Comparison of ENCODE assay signal across 8 cellular contexts in the genomic region with DNA sequence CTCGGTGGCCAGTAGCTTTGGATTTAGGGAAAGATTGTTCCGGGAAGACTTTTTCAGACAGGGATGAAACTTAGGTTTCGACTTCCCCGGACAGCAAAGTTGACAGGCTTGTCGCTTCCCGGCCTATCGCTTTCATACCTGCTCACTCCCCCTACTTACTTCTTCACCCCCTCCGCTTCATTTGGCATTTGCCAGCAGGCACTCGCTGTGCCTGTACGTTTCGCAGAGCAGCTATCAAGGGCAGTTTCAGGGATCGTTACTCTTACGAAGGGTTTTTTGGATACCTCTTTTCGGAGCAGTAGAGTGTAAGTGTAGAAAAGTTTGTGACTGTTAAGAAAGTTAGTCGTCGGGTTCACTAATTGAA. TPM values are rescaled to one million over a fixed set of nuclear protein-coding genes. Genes with fewer than 3 reads are reported as not detected.
DNase-seq lines count a peak whose midpoint lies in the region; ATAC-seq, FAIRE-seq and TF ChIP-seq lines count a peak whose summit lies in the region.

No MANE protein-coding gene starts in this region.

- FAIRE-seq in bronchial epithelial cell (lab: Jason Lieb, UNC) = peak; percentile 58
- no peak for FAIRE-seq in HepG2 (lab: Jason Lieb, UNC)

- ATAC-seq in GM21423 (IDR thresholded peaks at IDR 0.05; ENCODE audit: unreplicated experiment) = peak; percentile 15
- peak; percentile 37 for ATAC-seq in HepG2
- ATAC-seq in HG02678 (IDR thresholded peaks at IDR 0.05; ENCODE audit: unreplicated experiment) = no peak

- no peaks in the 10 kb centered on the region for H3K9me3 ChIP-seq in A673 (ENCODE audit: low read depth, low read length, poor library complexity, severe bottlenecking)
- H3K9me3 ChIP-seq in SK-N-MC (ENCODE audit: low read depth, low read length) = no peaks in the 10 kb centered on the region
- 0 out of 2 replicates have a peak, but pooled peaks cover 4% of the 10 kb centered on the region for H3K9me3 ChIP-seq in HepG2 (ENCODE audit: low read length)
- H3K9me3 ChIP-seq in testis = no peaks in the 10 kb centered on the region

- TF ChIP-seq RAD21 in HepG2 (CRISPR knock-in tag; IDR thresholded peaks at IDR 0.05) = no peak

- TF ChIP-seq POLR2A in HepG2 (IDR thresholded peaks at IDR 0.05; ENCODE audit: insufficient read depth in 1 of 2, low read depth in 2 of 2, low read length in 2 of 2) = no peak
- TF ChIP-seq POLR2A in testis (IDR thresholded peaks at IDR 0.05) = no peak

- in situ Hi-C loops in HepG2 (cut with HindIII; ENCODE audit: extremely low pct_ligation_motif_present, low pct_unique_long_range_greater_than_20kb) = no loop called here

- CTCF ChIA-PET in A673 (lab: Charles Lee) = interaction anchor here (0.8 to 1.4 kb wide), 2 partner anchors 59 to 765 kb away, joined by 3 to 5 read pairs; partner anchors contain the start of gene CCDC181
- CTCF ChIA-PET in HepG2 (lab: Yijun Ruan, JAX; ENCODE audit: low intra/inter-chr PET ratio, low total read pairs) = no interaction called here

- H3K27ac ChIP-seq in A673 (ENCODE audit: low read depth, low read length, poor library complexity, severe bottlenecking) = peak overlapping the region; percentile 96
- H3K27ac ChIP-seq in SK-N-MC = peak overlapping the region; percentile 97
- peak overlapping the region; percentile 79 for H3K27ac ChIP-seq in HepG2 (ENCODE audit: extremely low read length, insufficient read depth, low read length)
- peak overlapping the region; percentile 76 to 84 for H3K27ac ChIP-seq in testis

- H3K9ac ChIP-seq in SK-N-MC (ENCODE audit: insufficient read length) (peak overlapping the region; percentile 87), HepG2 (ENCODE audit: insufficient read depth, low read depth, low read length) (peak overlapping the region; percentile 79)

- POLR2A ChIA-PET in A673 (lab: Charles Lee; ENCODE audit: low non-redundant PET) (no interaction called here), HepG2 (lab: Yijun Ruan, JAX) (interaction anchor here (1.0 to 1.7 kb wide), 3 partner anchors 118 to 1014 kb away, joined by 3 to 13 read pairs (median 4); partner anchors contain the start of gene SLC19A2)

- WGBS in HepG2 (ENCODE audit: low lambda C conversion rate) = 1% methylated on average over 16 of the region's 16 CpGs
- WGBS in testis, 2 donors = 0 to 1% methylated on average over 16 of the region's 16 CpGs

- H3K4me2 ChIP-seq in HepG2 (ENCODE audit: low read depth, low read length) = peak overlapping the region; percentile 73

- H3K4me1 ChIP-seq in A673 (ENCODE audit: insufficient read depth, low read length, poor library complexity, severe bottlenecking) = peaks cover 15% of the 10 kb centered on the region
- peaks cover 27% of the 10 kb centered on the region for H3K4me1 ChIP-seq in HepG2 (ENCODE audit: insufficient read depth, low read length)
- H3K4me1 ChIP-seq in testis = peaks cover 15% of the 10 kb centered on the region

- intact Hi-C loops in A673 (cut with micrococcal nuclease; ENCODE audit: unreplicated experiment) (no loop called here), HepG2 (cut with micrococcal nuclease; ENCODE audit: unreplicated experiment) (loop anchor here (1.0 kb wide), 1 partner anchor 765 kb away; no protein-coding TSS in a partner anchor), testis (cut with DNase I; ENCODE audit: low total_unique reads) (no loop called here)

- no peaks in the 10 kb centered on the region for H4K20me1 ChIP-seq in HepG2 (ENCODE audit: insufficient read depth, low read length)

- no peak for TF ChIP-seq CTCF in A673 (conservative IDR thresholded peaks at IDR 0.05; ENCODE audit: low read depth, low read length)
- TF ChIP-seq CTCF in bronchial epithelial cell (IDR thresholded peaks at IDR 0.05; ENCODE audit: insufficient read depth, low read length, severe bottlenecking) = no peak
- TF ChIP-seq CTCF in HepG2 (CRISPR knock-in tag; IDR thresholded peaks at IDR 0.05) = no peak
- TF ChIP-seq CTCF in testis (IDR thresholded peaks at IDR 0.05) = no peak

- peak overlapping the region; percentile 72 for H3K4me3 ChIP-seq in A673 (ENCODE audit: low read depth, low read length, poor library complexity, severe bottlenecking)
- peak overlapping the region; percentile 98 for H3K4me3 ChIP-seq in SK-N-MC
- H3K4me3 ChIP-seq in bronchial epithelial cell (ENCODE audit: low read depth, low read length) = peak overlapping the region; percentile 67
- peak overlapping the region; percentile 85 to 93 (median 92) for H3K4me3 ChIP-seq in HepG2 (replicated peaks in 1 of 3; ENCODE audit: insufficient read depth in 1 of 3, low read depth in 2 of 3, low read length in 3 of 3)
- peak overlapping the region; percentile 64 to 88 for H3K4me3 ChIP-seq in testis

- H3K79me2 ChIP-seq in HepG2 (ENCODE audit: insufficient read depth, low read length) = peaks cover 14% of the 10 kb centered on the region

- peak; percentile 12 for DNase-seq in A673 (ENCODE audit: low spot score)
- DNase-seq in SK-N-MC (ENCODE audit: low read depth, low spot score) = no peak
- peak; percentile 35 for DNase-seq in bronchial epithelial cell (ENCODE audit: low read depth)
- peak; percentile 2 for DNase-seq in HepG2 (ENCODE audit: low spot score)
- no peak for DNase-seq in testis
- DNase-seq in medulla oblongata (ENCODE audit: extremely low spot score) = no peak

- H3K27me3 ChIP-seq in A673 (replicated peaks; ENCODE audit: insufficient read depth, low read depth, low read length, poor library complexity) (no peaks in the 10 kb centered on the region), bronchial epithelial cell (ENCODE audit: control insufficient read depth, insufficient read depth, low read length) (no peaks in the 10 kb centered on the region), HepG2 (ENCODE audit: control insufficient read depth in 1 of 2, insufficient read depth in 2 of 2, low read length in 2 of 2) (no peaks in the 10 kb centered on the region; a peak in 2 of 5 replicates), testis (no peaks in the 10 kb centered on the region)

- peak overlapping the region; percentile 98 for H2AFZ ChIP-seq in HepG2 (ENCODE audit: low read length)

- BruUV-seq in A673 (replicated peaks; lab: Mats Ljungman, UMichigan) = TSS peak; percentile 61
- BruUV-seq in HepG2 (replicated peaks; lab: Mats Ljungman, UMichigan) = no TSS peak

- TF ChIP-seq EP300 in HepG2 (IDR thresholded peaks at IDR 0.05; ENCODE audit: low read depth in 2 of 2, low read length in 2 of 2) = no peak
- no peak for TF ChIP-seq EP300 in HepG2 (CRISPR knock-in tag; IDR thresholded peaks at IDR 0.05; ENCODE audit: borderline replicate concordance)

- H3K36me3 ChIP-seq in A673 (ENCODE audit: insufficient read depth, low read length, poor library complexity, severe bottlenecking) (peaks cover 22% of the 10 kb centered on the region), SK-N-MC (ENCODE audit: insufficient read depth, low read length) (peaks cover 30% of the 10 kb centered on the region), bronchial epithelial cell (ENCODE audit: control insufficient read depth, insufficient read depth, low read length) (peaks cover 3% of the 10 kb centered on the region), HepG2 (replicated peaks in 1 of 2; ENCODE audit: control insufficient read depth in 1 of 2, insufficient read depth in 2 of 2, low read length in 2 of 2) (peaks cover 3 to 11% of the 10 kb centered on the region in 2 experiments; a peak in 3 of 5 replicates), testis (ENCODE audit: low read depth, missing control alignments) (no peaks in the 10 kb centered on the region)

RNA-seq across cellular contexts. Expression of gene BLZF1, which starts 0.4 kb away (rescaled TPM):
- total RNA-seq in A673 (2021) = 20.3 and 22.5 TPM in 2 replicates
- total RNA-seq in bronchial epithelial cell = 23.4 and 31.1 TPM in 2 replicates
- 13.7 and 18.7 TPM in 2 replicates for total RNA-seq in HepG2 (2016; rRNA removed; fragmentation: Illumina TruSeq; extraction: Trizol)
- 2.1 and 2.3 TPM in 2 replicates for total RNA-seq in HepG2 (2016; cell fraction: cytosol; rRNA removed; fragmentation: Illumina TruSeq; extraction: Trizol; ENCODE audit: low read depth)
- 13.4 and 17.0 TPM in 2 replicates for total RNA-seq in HepG2 (2016; cell fraction: insoluble cytoplasmic fraction; rRNA removed; fragmentation: Illumina TruSeq; extraction: Trizol)
- total RNA-seq in HepG2 (2016; cell fraction: membrane; rRNA removed; fragmentation: Illumina TruSeq; extraction: Trizol) = 6.2 and 6.7 TPM in 2 replicates
- total RNA-seq in HepG2 (2016; cell fraction: nucleus; rRNA removed; fragmentation: Illumina TruSeq; extraction: Trizol) = 19.7 and 22.9 TPM in 2 replicates
- 4.2 and 4.5 TPM in 2 replicates for polyA plus RNA-seq in HepG2 (2011; rRNA removed)
- polyA plus RNA-seq in HepG2 (2011; cell fraction: cytosol; rRNA removed) = 1.3 and 2.6 TPM in 2 replicates
- 4.4 and 5.8 TPM in 2 replicates for polyA plus RNA-seq in HepG2 (2011; cell fraction: nucleus; rRNA removed)
- 4.7 and 5.1 TPM in 2 replicates for polyA plus RNA-seq in HepG2 (2012)
- polyA plus RNA-seq in HepG2 (2016; cell fraction: cytosol; fragmentation: Illumina TruSeq; extraction: Trizol; ENCODE audit: low read depth) = 0.73 and 1.00 TPM in 2 replicates
- polyA plus RNA-seq in HepG2 (2016; cell fraction: insoluble cytoplasmic fraction; fragmentation: Illumina TruSeq; extraction: Trizol; ENCODE audit: low read depth) = 14.9 and 15.4 TPM in 2 replicates
- polyA plus RNA-seq in HepG2 (2016; cell fraction: membrane; fragmentation: Illumina TruSeq; extraction: Trizol; ENCODE audit: low read depth) = 2.1 TPM in 2 replicates
- 13.6 and 15.6 TPM in 2 replicates for polyA plus RNA-seq in HepG2 (2016; cell fraction: nucleus; fragmentation: Illumina TruSeq; extraction: Trizol; ENCODE audit: insufficient read depth, low read depth)
- polyA minus RNA-seq in HepG2 (2011; rRNA and poly(A)+ RNA removed; ENCODE audit: low replicate concordance) = 1.2 and 3.6 TPM in 2 replicates
- 2.6 and 3.0 TPM in 2 replicates for polyA minus RNA-seq in HepG2 (2011; cell fraction: cytosol; rRNA and poly(A)+ RNA removed)
- 38.8 and 39.5 TPM in 2 replicates for polyA minus RNA-seq in HepG2 (2011; cell fraction: nucleus; rRNA and poly(A)+ RNA removed)
- 10 to 100 TPM; 33.4 to 44.2 TPM for total RNA-seq in testis
- polyA plus RNA-seq in testis (ENCODE audit: insufficient read depth, low read depth, low replicate concordance) = 35.1 TPM

RNA-seq across cellular contexts. Expression of gene NME7, which starts 0.8 kb away (rescaled TPM):
- total RNA-seq in A673 (2021) = 26.4 and 34.2 TPM in 2 replicates
- 7.7 and 11.6 TPM in 2 replicates for total RNA-seq in bronchial epithelial cell
- 22.5 and 29.5 TPM in 2 replicates for total RNA-seq in HepG2 (2016; rRNA removed; fragmentation: Illumina TruSeq; extraction: Trizol)
- total RNA-seq in HepG2 (2016; cell fraction: cytosol; rRNA removed; fragmentation: Illumina TruSeq; extraction: Trizol; ENCODE audit: low read depth) = 13.0 and 13.8 TPM in 2 replicates
- 22.8 and 33.1 TPM in 2 replicates for total RNA-seq in HepG2 (2016; cell fraction: insoluble cytoplasmic fraction; rRNA removed; fragmentation: Illumina TruSeq; extraction: Trizol)
- 20.2 and 23.2 TPM in 2 replicates for total RNA-seq in HepG2 (2016; cell fraction: membrane; rRNA removed; fragmentation: Illumina TruSeq; extraction: Trizol)
- total RNA-seq in HepG2 (2016; cell fraction: nucleus; rRNA removed; fragmentation: Illumina TruSeq; extraction: Trizol) = 14.9 and 18.6 TPM in 2 replicates
- polyA plus RNA-seq in HepG2 (2011; rRNA removed) = 5.1 and 9.4 TPM in 2 replicates
- polyA plus RNA-seq in HepG2 (2011; cell fraction: cytosol; rRNA removed) = 4.7 and 5.7 TPM in 2 replicates
- 2.6 and 3.8 TPM in 2 replicates for polyA plus RNA-seq in HepG2 (2011; cell fraction: nucleus; rRNA removed)
- 10.8 and 67.5 TPM in 2 replicates for polyA plus RNA-seq in HepG2 (2012)
- polyA plus RNA-seq in HepG2 (2016; cell fraction: cytosol; fragmentation: Illumina TruSeq; extraction: Trizol; ENCODE audit: low read depth) = 10.7 and 12.2 TPM in 2 replicates
- polyA plus RNA-seq in HepG2 (2016; cell fraction: insoluble cytoplasmic fraction; fragmentation: Illumina TruSeq; extraction: Trizol; ENCODE audit: low read depth) = 28.0 and 28.7 TPM in 2 replicates
- 12.8 and 19.1 TPM in 2 replicates for polyA plus RNA-seq in HepG2 (2016; cell fraction: membrane; fragmentation: Illumina TruSeq; extraction: Trizol; ENCODE audit: low read depth)
- 12.1 and 13.0 TPM in 2 replicates for polyA plus RNA-seq in HepG2 (2016; cell fraction: nucleus; fragmentation: Illumina TruSeq; extraction: Trizol; ENCODE audit: insufficient read depth, low read depth)
- polyA minus RNA-seq in HepG2 (2011; rRNA and poly(A)+ RNA removed; ENCODE audit: low replicate concordance) = 11.9 and 14.6 TPM in 2 replicates
- 4.9 and 11.1 TPM in 2 replicates for polyA minus RNA-seq in HepG2 (2011; cell fraction: cytosol; rRNA and poly(A)+ RNA removed)
- polyA minus RNA-seq in HepG2 (2011; cell fraction: nucleus; rRNA and poly(A)+ RNA removed) = 24.8 and 30.7 TPM in 2 replicates
- total RNA-seq in testis = 10 to 100 TPM; 21.4 to 29.0 TPM
- polyA plus RNA-seq in testis (ENCODE audit: insufficient read depth, low read depth, low replicate concordance) = 24.0 TPM

RNA-seq across cellular contexts. Expression of gene CCDC181, which starts 58.9 kb away (rescaled TPM):
- total RNA-seq in A673 (2021) (5.7 and 6.7 TPM in 2 replicates), bronchial epithelial cell (0.26 TPM in 1 of 2 replicates, not detected in the other), HepG2 (2016; rRNA removed; fragmentation: Illumina TruSeq; extraction: Trizol) (0.07 TPM in 1 of 2 replicates, not detected in the other), testis (10 to 100 TPM; 14.2 to 27.1 TPM)
- not detected in 2 replicates for total RNA-seq in HepG2 (2016; cell fraction: cytosol; rRNA removed; fragmentation: Illumina TruSeq; extraction: Trizol; ENCODE audit: low read depth)
- total RNA-seq in HepG2 (2016; cell fraction: insoluble cytoplasmic fraction; rRNA removed; fragmentation: Illumina TruSeq; extraction: Trizol) = not detected in 2 replicates
- total RNA-seq in HepG2 (2016; cell fraction: membrane; rRNA removed; fragmentation: Illumina TruSeq; extraction: Trizol) = 0.10 TPM in 1 of 2 replicates, not detected in the other
- total RNA-seq in HepG2 (2016; cell fraction: nucleus; rRNA removed; fragmentation: Illumina TruSeq; extraction: Trizol) = not detected in 2 replicates
- polyA plus RNA-seq in HepG2 (2011; rRNA removed) (not detected in 2 replicates), testis (ENCODE audit: insufficient read depth, low read depth, low replicate concordance) (17.5 TPM)
- not detected in 2 replicates for polyA plus RNA-seq in HepG2 (2011; cell fraction: cytosol; rRNA removed)
- polyA plus RNA-seq in HepG2 (2011; cell fraction: nucleus; rRNA removed) = 0.09 and 0.11 TPM in 2 replicates
- polyA plus RNA-seq in HepG2 (2012) = not detected in 2 replicates
- polyA plus RNA-seq in HepG2 (2016; cell fraction: cytosol; fragmentation: Illumina TruSeq; extraction: Trizol; ENCODE audit: low read depth) = not detected in 2 replicates
- not detected in 2 replicates for polyA plus RNA-seq in HepG2 (2016; cell fraction: insoluble cytoplasmic fraction; fragmentation: Illumina TruSeq; extraction: Trizol; ENCODE audit: low read depth)
- polyA plus RNA-seq in HepG2 (2016; cell fraction: membrane; fragmentation: Illumina TruSeq; extraction: Trizol; ENCODE audit: low read depth) = not detected in 2 replicates
- not detected in 2 replicates for polyA plus RNA-seq in HepG2 (2016; cell fraction: nucleus; fragmentation: Illumina TruSeq; extraction: Trizol; ENCODE audit: insufficient read depth, low read depth)
- polyA minus RNA-seq in HepG2 (2011; rRNA and poly(A)+ RNA removed; ENCODE audit: low replicate concordance) = 0.28 TPM in 1 of 2 replicates, not detected in the other
- polyA minus RNA-seq in HepG2 (2011; cell fraction: cytosol; rRNA and poly(A)+ RNA removed) = not detected in 2 replicates
- 0.62 and 0.77 TPM in 2 replicates for polyA minus RNA-seq in HepG2 (2011; cell fraction: nucleus; rRNA and poly(A)+ RNA removed)

Comparison
In these comparisons a context has a peak if more than half of its experiments do, and no peak if none do; other contexts are left out.
1. DNase-seq: peak in A673 (single experiment), bronchial epithelial cell (single experiment) and HepG2 (single experiment); none in SK-N-MC (single experiment), testis (single experiment) and medulla oblongata (single experiment).
2. Peak in every context shown above with its lines, with median percentiles within 50 percentile points of each other: H3K27ac ChIP-seq and H3K4me3 ChIP-seq.